In the genomic region with DNA sequence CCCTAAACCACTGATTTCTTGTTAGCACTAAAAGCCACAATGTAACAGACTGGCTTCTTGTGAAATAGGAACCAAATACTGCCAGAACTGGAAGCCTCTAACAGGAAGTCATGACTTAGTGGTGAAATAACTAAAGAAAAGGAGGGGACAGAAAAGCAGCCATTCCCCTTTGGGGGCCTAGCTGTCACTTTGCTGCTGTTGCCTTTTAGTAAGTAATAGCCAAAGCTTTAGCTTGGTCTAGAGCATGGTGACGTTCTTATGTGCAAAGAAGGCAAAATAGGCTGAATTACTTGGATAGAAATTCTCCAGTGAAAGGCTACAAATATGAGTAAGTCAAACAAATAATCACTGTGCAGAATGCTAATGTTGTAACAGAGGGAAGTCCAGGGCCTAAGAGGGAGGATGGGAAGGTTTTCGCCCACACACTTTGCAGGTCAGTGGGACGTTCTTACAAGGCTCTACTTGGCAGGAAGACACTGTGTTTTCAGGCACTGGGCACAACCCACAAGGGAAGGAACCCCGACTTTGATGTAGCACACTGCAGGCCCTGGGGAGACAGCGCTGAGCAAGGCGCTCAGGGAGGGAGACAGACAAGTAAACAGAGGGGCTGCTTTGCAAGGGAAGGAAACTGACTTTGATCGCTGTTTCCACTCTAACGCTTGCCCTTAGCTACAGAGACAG, we compare ENCODE assay signal across 8 cellular contexts. TPM values are rescaled to one million over a fixed set of nuclear protein-coding genes. Genes with fewer than 3 reads are reported as not detected.
DNase-seq lines count a peak whose midpoint lies in the region; ATAC-seq, FAIRE-seq and TF ChIP-seq lines count a peak whose summit lies in the region.

No MANE protein-coding gene starts in this region.

- no peaks in the 10 kb centered on the region for H3K27me3 ChIP-seq in heart right ventricle

- CTCF ChIA-PET in activated CD4-positive, alpha-beta memory T cell treated with anti-CD3 and anti-CD28 coated beads, Interleukin-2, amount 10 ng/mL, durations not matched to agents 7 days and 5 days (lab: Charles Lee), result interaction anchor here (4.6 kb wide), 1 partner anchor 15 kb away, joined by 23 read pairs; no protein-coding TSS in a partner anchor

- H3K4me3 ChIP-seq in heart right ventricle, result peak overlapping the region in 3 of 10 donors; percentile 7 to 19 (median 15)

- POLR2A ChIA-PET in activated CD4-positive, alpha-beta memory T cell treated with anti-CD3 and anti-CD28 coated beads, Interleukin-2, amount 10 ng/mL, durations not matched to agents 7 days and 5 days (lab: Charles Lee), result interaction anchor here (1.1 to 3.1 kb wide), 4 partner anchors 14 to 29 kb away, joined by 3 to 13 read pairs (median 4); a partner anchor contains a TSS

- FAIRE-seq in D721Med (lab: Jason Lieb, UNC), result no peak

- H3K36me3 Mint-ChIP-seq in activated CD4-positive, alpha-beta memory T cell treated with anti-CD3 and anti-CD28 coated beads, Interleukin-2, amount 10 ng/mL, durations not matched to agents 7 days and 5 days (ENCODE audit: low read depth), result peaks cover 25% of the 10 kb centered on the region

- H3K27me3 Mint-ChIP-seq in activated CD4-positive, alpha-beta memory T cell treated with anti-CD3 and anti-CD28 coated beads, Interleukin-2, amount 10 ng/mL, durations not matched to agents 7 days and 5 days, result no peaks in the 10 kb centered on the region

- intact Hi-C loops in heart right ventricle (cut with DNase I), result no loop called here

- no peaks in the 10 kb centered on the region for H3K36me3 ChIP-seq in heart right ventricle

- TF ChIP-seq CTCF in heart right ventricle (IDR thresholded peaks at IDR 0.05) (no peak), D721Med (IDR thresholded peaks at IDR 0.05; ENCODE audit: insufficient read depth, missing control alignments) (no peak)

- no peaks in the 10 kb centered on the region for H3K9me3 ChIP-seq in heart right ventricle

- peak overlapping the region; percentile 64 to 90 (median 83) for H3K27ac ChIP-seq in heart right ventricle

- H3K4me1 ChIP-seq in heart right ventricle, result peaks cover 29 to 100% (median 96%) of the 10 kb centered on the region in 9 donors

- peak; percentile 18 to 48 (median 35) for ATAC-seq in heart right ventricle

- no peaks in the 10 kb centered on the region for H3K9me3 Mint-ChIP-seq in activated CD4-positive, alpha-beta memory T cell treated with anti-CD3 and anti-CD28 coated beads, Interleukin-2, amount 10 ng/mL, durations not matched to agents 7 days and 5 days

- H3K4me3 Mint-ChIP-seq in activated CD4-positive, alpha-beta memory T cell treated with anti-CD3 and anti-CD28 coated beads, Interleukin-2, amount 10 ng/mL, durations not matched to agents 7 days and 5 days, result peak overlapping the region; percentile 66

- WGBS in heart right ventricle, 2 donors, result 12 to 25% methylated on average over 8 of the region's 8 CpGs

- DNase-seq in activated CD8-positive, alpha-beta memory T cell treated with anti-CD3 and anti-CD28 coated beads, Interleukin-2, amount 50 U/mL, for 4 hours, result peak; percentile 30
- no peak for DNase-seq in activated CD8-positive, alpha-beta memory T cell treated with anti-CD3 and anti-CD28 coated beads for 24 hours
- DNase-seq in activated CD4-positive, alpha-beta memory T cell treated with anti-CD3 and anti-CD28 coated beads, Interleukin-2, amount 10 ng/mL, durations not matched to agents 7 days and 5 days, result peak; percentile 46
- DNase-seq in heart right ventricle, result peak in 1 of 2 donors; percentile 17
- DNase-seq in stimulated activated CD8-positive, alpha-beta memory T cell treated with anti-CD3 and anti-CD28 coated beads, Interleukin-4, amount 100 ng/mL, for 48 hours, result peak; percentile 28
- DNase-seq in D721Med (ENCODE audit: insufficient read length, low spot score), result no peak
- no peak for DNase-seq in inferior parietal cortex (ENCODE audit: extremely low spot score)
- DNase-seq in NCI-H510A (lab: John Stamatoyannopoulos, UW), result no peak

- H3K4me1 Mint-ChIP-seq in activated CD4-positive, alpha-beta memory T cell treated with anti-CD3 and anti-CD28 coated beads, Interleukin-2, amount 10 ng/mL, durations not matched to agents 7 days and 5 days, result peaks cover 98% of the 10 kb centered on the region

- peak overlapping the region; percentile 98 for H3K27ac Mint-ChIP-seq in activated CD4-positive, alpha-beta memory T cell treated with anti-CD3 and anti-CD28 coated beads, Interleukin-2, amount 10 ng/mL, durations not matched to agents 7 days and 5 days

RNA-seq across cellular contexts. Expression of a gene that starts 16.6 kb away (rescaled TPM):
- total RNA-seq in activated CD4-positive, alpha-beta memory T cell treated with anti-CD3 and anti-CD28 coated beads, Interleukin-2, amount 10 ng/mL, durations not matched to agents 7 days and 5 days, result 10 to 100 TPM; 10.5 to 12.0 TPM
- total RNA-seq in heart right ventricle, result 10 to 100 TPM; 13.6 to 32.1 (median 22.0) TPM
- 10 to 100 TPM in 1 of 2 donors, 1 to 10 TPM in 1; 5.9 to 25.2 TPM for polyA plus RNA-seq in heart right ventricle

RNA-seq across cellular contexts. Expression of a gene that starts 28.4 kb away (rescaled TPM):
- total RNA-seq in activated CD4-positive, alpha-beta memory T cell treated with anti-CD3 and anti-CD28 coated beads, Interleukin-2, amount 10 ng/mL, durations not matched to agents 7 days and 5 days, result 10 to 100 TPM; 46.8 to 50.4 TPM
- total RNA-seq in heart right ventricle, result 10 to 100 TPM; 18.8 to 31.9 (median 26.6) TPM
- polyA plus RNA-seq in heart right ventricle, result 10 to 100 TPM; 25.0 to 25.5 TPM

Comparison
In these comparisons a context has a peak if more than half of its experiments do, and no peak if none do; other contexts are left out.
1. DNase-seq: peak in activated CD8-positive, alpha-beta memory T cell treated with anti-CD3 and anti-CD28 coated beads, Interleukin-2, amount 50 U/mL, for 4 hours (single experiment), activated CD4-positive, alpha-beta memory T cell treated with anti-CD3 and anti-CD28 coated beads, Interleukin-2, amount 10 ng/mL, durations not matched to agents 7 days and 5 days (single experiment) and stimulated activated CD8-positive, alpha-beta memory T cell treated with anti-CD3 and anti-CD28 coated beads, Interleukin-4, amount 100 ng/mL, for 48 hours (single experiment); none in activated CD8-positive, alpha-beta memory T cell treated with anti-CD3 and anti-CD28 coated beads for 24 hours (single experiment), D721Med (single experiment), inferior parietal cortex (single experiment) and NCI-H510A (single experiment).